ENCODE assay signal across 8 cellular contexts in genomic region chr3:145489011-145489410, GRCh38.
"Had no signal": no experiment of that assay in that cellular context is flagged by ENCODE, and none has a peak within 500 bp of the region (broad histone marks: within the 10 kb centered on the region; RNA-seq: fewer than 3 reads in every experiment).

No MANE protein-coding gene starts in this region.

- DNase-seq: GDM1, GF-D8 had no signal

- H3K4me3 ChIP-seq: GM12878 had no signal

- ATAC-seq: GM12878 had no signal

- FAIRE-seq: G401.6, GM12878, GM12891, GM12892, GM18507, GM19239 had no signal
